In the genomic region with DNA sequence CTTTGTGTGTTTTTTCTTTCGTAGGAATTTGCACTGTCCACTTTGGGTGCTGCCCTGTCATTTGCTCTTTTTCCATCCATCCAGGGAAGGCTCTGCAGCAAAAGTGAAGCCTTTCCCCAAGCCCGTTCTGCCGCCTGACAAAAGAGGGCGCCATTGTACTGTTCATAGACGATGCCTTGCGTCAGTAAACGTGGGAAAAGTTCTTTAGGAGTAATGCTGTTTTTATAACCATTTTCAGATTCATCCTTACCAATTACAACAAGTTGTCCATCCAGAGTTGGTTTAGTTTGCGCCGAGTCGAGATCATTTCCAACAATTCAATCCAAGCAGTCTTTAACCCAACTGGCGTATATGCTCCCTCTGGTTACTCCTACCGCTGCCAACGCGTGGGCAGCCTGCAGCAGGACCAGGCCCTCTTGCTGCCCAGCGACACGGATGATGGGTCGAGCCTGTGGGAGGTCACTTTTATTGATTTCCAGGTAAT, we compare ENCODE assay signal across 9 cellular contexts. TPM values are rescaled to one million over a fixed set of nuclear protein-coding genes. Genes with fewer than 3 reads are reported as not detected.
DNase-seq lines count a peak whose midpoint lies in the region; ATAC-seq and TF ChIP-seq lines count a peak whose summit lies in the region.
"Had no signal": no experiment of that assay in that cellular context is flagged by ENCODE, and none has a peak within 500 bp of the region (broad histone marks: within the 10 kb centered on the region; RNA-seq: fewer than 3 reads in every experiment).

No MANE protein-coding gene starts in this region.

- TF ChIP-seq EP300 in gastroesophageal sphincter (IDR thresholded peaks at IDR 0.05): no peak

- peaks cover 24% of the 10 kb centered on the region for H3K4me1 Mint-ChIP-seq in activated T-helper 1 cell treated with anti-CD3 and anti-CD28 coated beads, Interleukin-12 subunit alpha, Interleukin-12 subunit beta, Interleukin-2, Interleukin-4 antibody, amounts not matched to agents 30 ng/mL and 10 ng/mL and 1 ng/mL, durations not matched to agents 14 hours and 24 hours and 36 hours (ENCODE audit: low read depth)

- H3K27me3 Mint-ChIP-seq in activated T-helper 1 cell treated with anti-CD3 and anti-CD28 coated beads, Interleukin-12 subunit alpha, Interleukin-12 subunit beta, Interleukin-2, Interleukin-4 antibody, amounts not matched to agents 30 ng/mL and 10 ng/mL and 1 ng/mL, durations not matched to agents 14 hours and 24 hours and 36 hours (ENCODE audit: insufficient read depth): no peaks in the 10 kb centered on the region

- peaks cover 0 to 5% (median 0%) of the 10 kb centered on the region in 3 donors for H3K4me1 ChIP-seq in gastroesophageal sphincter

- H3K27ac ChIP-seq in gastroesophageal sphincter: no peak overlapping the region

- H3K4me3 Mint-ChIP-seq in activated T-helper 1 cell treated with anti-CD3 and anti-CD28 coated beads, Interleukin-12 subunit alpha, Interleukin-12 subunit beta, Interleukin-2, Interleukin-4 antibody, amounts not matched to agents 30 ng/mL and 10 ng/mL and 1 ng/mL, durations not matched to agents 14 hours and 24 hours and 36 hours: no peak overlapping the region

- DNase-seq in CD1c-positive myeloid dendritic cell (ENCODE audit: extremely low spot score): peak; percentile 29
- peak; percentile 58 for DNase-seq in H7
- peak; percentile 15 for DNase-seq in NCI-H510A (lab: John Stamatoyannopoulos, UW)
- DNase-seq in activated T-helper 1 cell treated with anti-CD3 and anti-CD28 coated beads, Interleukin-12 subunit alpha, Interleukin-12 subunit beta, Interleukin-2, Interleukin-4 antibody, amounts not matched to agents 30 ng/mL and 10 ng/mL and 1 ng/mL, durations not matched to agents 14 hours and 24 hours and 36 hours (ENCODE audit: low spot score): peak; percentile 25
- peak; percentile 88 for DNase-seq in posterior vena cava (ENCODE audit: low spot score)
- no peak for DNase-seq in T-helper 9 cell

- H3K27me3 ChIP-seq in H7 (ENCODE audit: control insufficient read depth, insufficient read depth, low read length) (no peaks in the 10 kb centered on the region), gastroesophageal sphincter (no peaks in the 10 kb centered on the region)

- peak; percentile 59 to 81 (median 66) for TF ChIP-seq CTCF in gastroesophageal sphincter (IDR thresholded peaks at IDR 0.05)

- no peaks in the 10 kb centered on the region for H3K9me3 ChIP-seq in gastroesophageal sphincter

- peaks cover 4% of the 10 kb centered on the region for H3K9me3 Mint-ChIP-seq in activated T-helper 1 cell treated with anti-CD3 and anti-CD28 coated beads, Interleukin-12 subunit alpha, Interleukin-12 subunit beta, Interleukin-2, Interleukin-4 antibody, amounts not matched to agents 30 ng/mL and 10 ng/mL and 1 ng/mL, durations not matched to agents 14 hours and 24 hours and 36 hours

- ATAC-seq in gastroesophageal sphincter (peak; percentile 53), HG02571 (IDR thresholded peaks at IDR 0.05; ENCODE audit: unreplicated experiment) (no peak)

- intact Hi-C loops in activated T-helper 1 cell treated with anti-CD3 and anti-CD28 coated beads, Interleukin-12 subunit alpha, Interleukin-12 subunit beta, Interleukin-2, Interleukin-4 antibody, amounts not matched to agents 30 ng/mL and 10 ng/mL and 1 ng/mL, durations not matched to agents 14 hours and 24 hours and 36 hours (cut with micrococcal nuclease): loop anchor here (1.0 to 2.0 kb wide), 7 partner anchors 39 to 1400 kb away; no protein-coding TSS in a partner anchor
- intact Hi-C loops in posterior vena cava (cut with DNase I): loop anchor here in 1 of 2 donors (10.0 kb wide), 1 partner anchor 1252 kb away; no protein-coding TSS in a partner anchor

- WGBS in gastroesophageal sphincter (ENCODE audit: low coverage in 1 of 2), 2 donors: 31 to 40% methylated on average over 14 to 16 of the region's 17 CpGs

- H3K36me3 ChIP-seq in H7 (replicated peaks; ENCODE audit: control insufficient read depth, insufficient read depth, low read length): no peaks in the 10 kb centered on the region
- peaks cover 0 to 38% of the 10 kb centered on the region in 2 donors for H3K36me3 ChIP-seq in gastroesophageal sphincter

- H3K36me3 Mint-ChIP-seq in activated T-helper 1 cell treated with anti-CD3 and anti-CD28 coated beads, Interleukin-12 subunit alpha, Interleukin-12 subunit beta, Interleukin-2, Interleukin-4 antibody, amounts not matched to agents 30 ng/mL and 10 ng/mL and 1 ng/mL, durations not matched to agents 14 hours and 24 hours and 36 hours (ENCODE audit: low read depth): no peaks in the 10 kb centered on the region

- TF ChIP-seq POLR2A in gastroesophageal sphincter (IDR thresholded peaks at IDR 0.05): no peak

- no peak overlapping the region for H3K4me3 ChIP-seq in H7 (ENCODE audit: insufficient read depth, low read depth, low read length)
- no peak overlapping the region for H3K4me3 ChIP-seq in gastroesophageal sphincter
- H3K4me3 ChIP-seq: skin epidermis had no signal

- H3K27ac Mint-ChIP-seq in activated T-helper 1 cell treated with anti-CD3 and anti-CD28 coated beads, Interleukin-12 subunit alpha, Interleukin-12 subunit beta, Interleukin-2, Interleukin-4 antibody, amounts not matched to agents 30 ng/mL and 10 ng/mL and 1 ng/mL, durations not matched to agents 14 hours and 24 hours and 36 hours: no peak overlapping the region

RNA-seq across cellular contexts. Expression of a gene that starts 34.3 kb away (rescaled TPM):
- 2,290 and 3,010 TPM in 2 replicates for total RNA-seq in H7 (2014; rRNA removed; shearing (Covaris generic))
- total RNA-seq in activated T-helper 1 cell treated with anti-CD3 and anti-CD28 coated beads, Interleukin-12 subunit alpha, Interleukin-12 subunit beta, Interleukin-2, Interleukin-4 antibody, amounts not matched to agents 30 ng/mL and 10 ng/mL and 1 ng/mL, durations not matched to agents 14 hours and 24 hours and 36 hours: 2,220 and 2,235 TPM in 2 replicates
- total RNA-seq in gastroesophageal sphincter: 1,000 to 10,000 TPM; 1,991 to 3,565 (median 2,994) TPM
- total RNA-seq in posterior vena cava: 1,000 to 10,000 TPM; 1,217 to 1,454 TPM
